ENCODE assay signal across 8 cellular contexts in genomic region chr10:126041804-126042231, GRCh38.
A peak's percentile ranks its signal among the peaks of the same experiment; 100 is the strongest.
DNase-seq lines count a peak whose midpoint lies in the region; ATAC-seq lines count a peak whose summit lies in the region.

No MANE protein-coding gene starts in this region.

- H3K9me3 ChIP-seq in HUES6 (ENCODE audit: control insufficient read depth, insufficient read depth, low read depth, low read length): no peaks in the 10 kb centered on the region

- H3K27ac Mint-ChIP-seq in activated CD4-positive, alpha-beta T cell treated with anti-CD3 and anti-CD28 coated beads, Interleukin-2, amount 10 ng/mL, durations not matched to agents 24 days and 14 days: peak overlapping the region; percentile 74

- H3K4me2 ChIP-seq in mesendoderm (ENCODE audit: low read length): no peak overlapping the region

- H3K79me2 ChIP-seq in mesendoderm (ENCODE audit: control insufficient read depth, insufficient read depth, low read length): no peaks in the 10 kb centered on the region

- no peak overlapping the region for H3K18ac ChIP-seq in mesendoderm (ENCODE audit: low read length)

- H3K4me3 ChIP-seq in HUES6 (ENCODE audit: low read depth, low read length) (no peak overlapping the region), mesendoderm (ENCODE audit: low read length) (no peak overlapping the region)

- H3K4ac ChIP-seq in mesendoderm (ENCODE audit: low read depth, low read length): no peak overlapping the region

- DNase-seq in DMS79 treated with DMSO at 0.1 percent for 48 hours (lab: John Stamatoyannopoulos, UW) (peak; percentile 63), mesendoderm (peak; percentile 98), COR-L47 (lab: John Stamatoyannopoulos, UW) (no peak)
- DNase-seq in activated CD4-positive, alpha-beta T cell treated with anti-CD3 and anti-CD28 coated beads, Interleukin-2, amount 10 ng/mL, durations not matched to agents 24 days and 14 days: peak; percentile 91
- peak; percentile 27 for DNase-seq in effector CD8-positive, alpha-beta T cell (lab: John Stamatoyannopoulos, UW)
- peak; percentile 54 to 60 for DNase-seq in stimulated activated CD8-positive, alpha-beta memory T cell treated with anti-CD3 and anti-CD28 coated beads, Interleukin-15, amount 100 ng/mL, for 4 hours (ENCODE audit: low read depth in 2 of 2)

- H3K9ac ChIP-seq in HUES6 (ENCODE audit: low read length) (no peak overlapping the region), mesendoderm (ENCODE audit: low read length) (no peak overlapping the region)

- H3K36me3 Mint-ChIP-seq in activated CD4-positive, alpha-beta T cell treated with anti-CD3 and anti-CD28 coated beads, Interleukin-2, amount 10 ng/mL, durations not matched to agents 24 days and 14 days (ENCODE audit: low read depth): no peaks in the 10 kb centered on the region

- H3K79me1 ChIP-seq in mesendoderm (ENCODE audit: low read length): no peaks in the 10 kb centered on the region

- no peak overlapping the region for H2BK120ac ChIP-seq in mesendoderm (ENCODE audit: low read depth, low read length)

- intact Hi-C loops in activated CD4-positive, alpha-beta T cell treated with anti-CD3 and anti-CD28 coated beads, Interleukin-2, amount 10 ng/mL, durations not matched to agents 24 days and 14 days (cut with micrococcal nuclease): no loop called here

- peak; percentile 99 for ATAC-seq in GM21390 (IDR thresholded peaks at IDR 0.05; ENCODE audit: unreplicated experiment)

- no peak overlapping the region for H4K8ac ChIP-seq in mesendoderm (ENCODE audit: low read depth, low read length)

- no peak overlapping the region for H2BK15ac ChIP-seq in mesendoderm (replicated peaks; ENCODE audit: low read depth)

- 0 out of 2 replicates have a peak overlapping the region, but pooled peaks have one; percentile 9 for H3K27ac ChIP-seq in HUES6 (ENCODE audit: low read depth, low read length)
- H3K27ac ChIP-seq in mesendoderm (ENCODE audit: low read depth, low read length): no peak overlapping the region

- peaks cover 17% of the 10 kb centered on the region for H3K4me1 ChIP-seq in HUES6 (ENCODE audit: control insufficient read depth, insufficient read depth, low read length)
- peaks cover 5% of the 10 kb centered on the region for H3K4me1 ChIP-seq in mesendoderm (ENCODE audit: control insufficient read depth, low read depth, low read length)

- no peaks in the 10 kb centered on the region for H3K36me3 ChIP-seq in HUES6 (ENCODE audit: control insufficient read depth, insufficient read depth, low read length)
- no peaks in the 10 kb centered on the region for H3K36me3 ChIP-seq in mesendoderm (ENCODE audit: control insufficient read depth, insufficient read depth, low read length)

- no peaks in the 10 kb centered on the region for H3K9me3 Mint-ChIP-seq in activated CD4-positive, alpha-beta T cell treated with anti-CD3 and anti-CD28 coated beads, Interleukin-2, amount 10 ng/mL, durations not matched to agents 24 days and 14 days

- H2BK5ac ChIP-seq in mesendoderm (ENCODE audit: low read length): peak overlapping the region; percentile 33

- peak overlapping the region; percentile 64 for H3K56ac ChIP-seq in mesendoderm (ENCODE audit: low read length)

- no peaks in the 10 kb centered on the region for H3K27me3 Mint-ChIP-seq in activated CD4-positive, alpha-beta T cell treated with anti-CD3 and anti-CD28 coated beads, Interleukin-2, amount 10 ng/mL, durations not matched to agents 24 days and 14 days

- H3K4me1 Mint-ChIP-seq in activated CD4-positive, alpha-beta T cell treated with anti-CD3 and anti-CD28 coated beads, Interleukin-2, amount 10 ng/mL, durations not matched to agents 24 days and 14 days: peaks cover 4% of the 10 kb centered on the region

- no peak overlapping the region for H4K5ac ChIP-seq in mesendoderm (ENCODE audit: low read length)

- peak overlapping the region; percentile 15 for H3K23ac ChIP-seq in mesendoderm (ENCODE audit: low read length)

- WGBS in mesendoderm (ENCODE audit: extremely low coverage, insufficient coverage, low lambda C conversion rate): no CpG with 5 or more reads among the region's 12 CpGs

- no peak overlapping the region for H2AK5ac ChIP-seq in mesendoderm (ENCODE audit: low read length)

- no peaks in the 10 kb centered on the region for H3K27me3 ChIP-seq in HUES6 (ENCODE audit: control insufficient read depth, insufficient read depth, low read length)
- no peaks in the 10 kb centered on the region for H3K27me3 ChIP-seq in mesendoderm (ENCODE audit: insufficient read depth, low read length, poor library complexity)

- peak overlapping the region; percentile 10 for H3K4me3 Mint-ChIP-seq in activated CD4-positive, alpha-beta T cell treated with anti-CD3 and anti-CD28 coated beads, Interleukin-2, amount 10 ng/mL, durations not matched to agents 24 days and 14 days
